In genomic region chr7:85070967-85071628, GRCh38 we compare ENCODE assay signal across 1 cellular context.
TF ChIP-seq lines count a peak whose summit lies in the region.

No MANE protein-coding gene starts in this region.

TF ChIP-seq in HEK293, 187 proteins besides CTCF, POLR2A, EP300 and RAD21 (continued from another document and continues in another):
- TF ChIP-seq ZNF362 (tag by site-specific recombination; IDR thresholded peaks at IDR 0.05) (no peak), ZNF654 (tag by site-specific recombination; IDR thresholded peaks at IDR 0.05; ENCODE audit: low read depth) (no peak), KLF16 (tag by site-specific recombination; IDR thresholded peaks at IDR 0.05) (no peak), PRDM2 (tag by site-specific recombination; IDR thresholded peaks at IDR 0.05; ENCODE audit: borderline replicate concordance) (no peak), ZNF560 (tag by site-specific recombination; IDR thresholded peaks at IDR 0.05; ENCODE audit: borderline replicate concordance) (no peak), ZNF19 (tag by site-specific recombination; IDR thresholded peaks at IDR 0.05; ENCODE audit: low read depth) (no peak), MZF1 (tag by site-specific recombination; IDR thresholded peaks at IDR 0.05; ENCODE audit: borderline replicate concordance) (no peak), GLIS1 (tag by site-specific recombination; IDR thresholded peaks at IDR 0.05) (peak; percentile 36; the same call in 1 of the 2 replicates), ZNF843 (tag by site-specific recombination; IDR thresholded peaks at IDR 0.05) (peak; percentile 89), ZNF335 (tag by site-specific recombination; conservative IDR thresholded peaks at IDR 0.05) (no peak), ZNF132 (tag by site-specific recombination; IDR thresholded peaks at IDR 0.05; ENCODE audit: borderline replicate concordance) (no peak), ZEB2 (tag by site-specific recombination; IDR thresholded peaks at IDR 0.05) (peak; percentile 77), ZNF266 (tag by site-specific recombination; IDR thresholded peaks at IDR 0.05; ENCODE audit: low read depth) (no peak), ZNF37A (tag by site-specific recombination; IDR thresholded peaks at IDR 0.05) (no peak), ZNF692 (tag by site-specific recombination; IDR thresholded peaks at IDR 0.05) (no peak), ZNF157 (tag by site-specific recombination; IDR thresholded peaks at IDR 0.05) (no peak), ZXDB (tag by site-specific recombination; IDR thresholded peaks at IDR 0.05) (peak; percentile 71), ZNF341 (tag by site-specific recombination; IDR thresholded peaks at IDR 0.05; ENCODE audit: low read depth) (no peak), PRDM4 (tag by site-specific recombination; IDR thresholded peaks at IDR 0.05) (0 out of 2 replicates have a peak, but pooled peaks have one; percentile 20), ZNF280D (tag by site-specific recombination; IDR thresholded peaks at IDR 0.05) (no peak), KLF8 (tag by site-specific recombination; IDR thresholded peaks at IDR 0.05) (no peak), FEZF1 (tag by site-specific recombination; IDR thresholded peaks at IDR 0.05) (peak; percentile 71), HIC1 (tag by site-specific recombination; IDR thresholded peaks at IDR 0.05) (peak; percentile 65; the same call in 1 of the 2 replicates), ZNF24 (tag by site-specific recombination; IDR thresholded peaks at IDR 0.05) (no peak), ZNF501 (tag by site-specific recombination; IDR thresholded peaks at IDR 0.05) (no peak), ZSCAN5A (tag by site-specific recombination; IDR thresholded peaks at IDR 0.05) (no peak), ZNF211 (tag by site-specific recombination; IDR thresholded peaks at IDR 0.05; ENCODE audit: low read depth) (no peak), SALL2 (tag by site-specific recombination; IDR thresholded peaks at IDR 0.05; ENCODE audit: borderline replicate concordance) (no peak), ZBTB44 (tag by site-specific recombination; IDR thresholded peaks at IDR 0.05) (0 out of 2 replicates have a peak, but pooled peaks have one; percentile 30), TRIM28 (IDR thresholded peaks at IDR 0.05; ENCODE audit: borderline replicate concordance, low read length) (peak; percentile 4; the same call in 1 of the 2 replicates), ZNF223 (tag by site-specific recombination; IDR thresholded peaks at IDR 0.05) (no peak), PBX3 (CRISPR knock-in tag; IDR thresholded peaks at IDR 0.05) (no peak), ZNF580 (tag by site-specific recombination; IDR thresholded peaks at IDR 0.05) (peak; percentile 26; the same call in 1 of the 2 replicates), PRDM1 (tag by site-specific recombination; IDR thresholded peaks at IDR 0.05) (no peak), ZNF292 (tag by site-specific recombination; IDR thresholded peaks at IDR 0.05; ENCODE audit: borderline replicate concordance, low read depth) (no peak), ZNF785 (tag by site-specific recombination; IDR thresholded peaks at IDR 0.05) (no peak), EGR2 (tag by site-specific recombination; IDR thresholded peaks at IDR 0.05; ENCODE audit: low read depth) (no peak), ZNF311 (tag by site-specific recombination; IDR thresholded peaks at IDR 0.05; ENCODE audit: borderline replicate concordance) (no peak), ZNF558 (tag by site-specific recombination; IDR thresholded peaks at IDR 0.05) (no peak)
